17 cellular contexts compared by ENCODE assay signal in genomic region chr16:80631581-80631980, GRCh38.
DNase-seq lines count a peak whose midpoint lies in the region; ATAC-seq and TF ChIP-seq lines count a peak whose summit lies in the region.
"Had no signal": no experiment of that assay in that cellular context is flagged by ENCODE, and none has a peak within 500 bp of the region (broad histone marks: within the 10 kb centered on the region; RNA-seq: fewer than 3 reads in every experiment).

No MANE protein-coding gene starts in this region.

- no peak overlapping the region for H3K27ac ChIP-seq in brain microvascular endothelial cell
- no peak overlapping the region for H3K27ac ChIP-seq in body of pancreas
- H3K27ac ChIP-seq in right cardiac atrium (ENCODE audit: low read length): no peak overlapping the region
- H3K27ac ChIP-seq: 22Rv1 had no signal

- intact Hi-C loops in body of pancreas (cut with DNase I): no loop called here
- intact Hi-C loops in right cardiac atrium (cut with DNase I): no loop called here

- ATAC-seq in GM18873 (IDR thresholded peaks at IDR 0.05; ENCODE audit: low FRiP score, unreplicated experiment) (no peak), body of pancreas (no peak), right cardiac atrium (no peak)
- ATAC-seq: GM23338, HepG2 had no signal

- WGBS in body of pancreas, 2 donors: 90 to 94% methylated on average over 3 of the region's 3 CpGs
- WGBS in right cardiac atrium: 93% methylated on average over 3 of the region's 3 CpGs

- no peak for TF ChIP-seq POLR2A in body of pancreas (IDR thresholded peaks at IDR 0.05)

- DNase-seq in A172 (ENCODE audit: low spot score): peak; percentile 40
- DNase-seq in ELR (ENCODE audit: low read depth): peak; percentile 47
- DNase-seq in NCI-H226: peak; percentile 73
- peak; percentile 67 for DNase-seq in brain microvascular endothelial cell
- DNase-seq in GM13976 (ENCODE audit: low spot score): no peak
- DNase-seq in body of pancreas: no peak
- no peak for DNase-seq in right cardiac atrium
- DNase-seq: C1 segment of cervical spinal cord; Calu3; CD4-positive, alpha-beta T cell; DMS 273 treated with DMSO at 0.1 percent for 48 hours; GDM1; H7 had no signal

- in situ Hi-C loops in brain microvascular endothelial cell (cut with HindIII; ENCODE audit: low pct_ligation_motif_present, low sequenced_read_pairs) (no loop called here), GM13976 (cut with MboI; ENCODE audit: low sequenced_read_pairs, unreplicated experiment) (no loop called here)

- no peaks in the 10 kb centered on the region for H3K9me3 ChIP-seq in body of pancreas
- peaks cover 2% of the 10 kb centered on the region for H3K9me3 ChIP-seq in right cardiac atrium (ENCODE audit: control insufficient read depth, low read length)

- TF ChIP-seq CTCF in brain microvascular endothelial cell (IDR thresholded peaks at IDR 0.05; ENCODE audit: low read depth, low read length, missing control alignments) (no peak), GM13976 (IDR thresholded peaks at IDR 0.05; ENCODE audit: borderline replicate concordance, control extremely low read depth, extremely low read depth, insufficient read depth, missing control alignments) (no peak), body of pancreas (IDR thresholded peaks at IDR 0.05) (no peak)

- H3K27me3 ChIP-seq in brain microvascular endothelial cell (replicated peaks): no peaks in the 10 kb centered on the region
- H3K27me3 ChIP-seq in body of pancreas: no peaks in the 10 kb centered on the region
- H3K27me3 ChIP-seq in right cardiac atrium (ENCODE audit: control insufficient read depth, insufficient read depth): no peaks in the 10 kb centered on the region

- no peaks in the 10 kb centered on the region for H3K4me1 ChIP-seq in body of pancreas
- H3K4me1 ChIP-seq in right cardiac atrium (ENCODE audit: control insufficient read depth, insufficient read depth, low read length): no peaks in the 10 kb centered on the region

- H3K36me3 ChIP-seq in brain microvascular endothelial cell (replicated peaks): no peaks in the 10 kb centered on the region
- no peaks in the 10 kb centered on the region for H3K36me3 ChIP-seq in body of pancreas (replicated peaks in 1 of 2; ENCODE audit: insufficient read depth in 1 of 2, low read depth in 2 of 2)

- no peak overlapping the region for H3K4me3 ChIP-seq in brain microvascular endothelial cell (ENCODE audit: low read depth, low read length)
- H3K4me3 ChIP-seq in body of pancreas: no peak overlapping the region
- no peak overlapping the region for H3K4me3 ChIP-seq in right cardiac atrium (ENCODE audit: low read length)
- H3K4me3 ChIP-seq: GM23338 had no signal

Comparison
In these comparisons a context has a peak if more than half of its experiments do, and no peak if none do; other contexts are left out.
1. DNase-seq: peak in A172 (single experiment), ELR (single experiment), NCI-H226 (single experiment) and brain microvascular endothelial cell (single experiment); none in GM13976 (single experiment), body of pancreas (0 of 4) and right cardiac atrium (0 of 3).